In the genomic region with DNA sequence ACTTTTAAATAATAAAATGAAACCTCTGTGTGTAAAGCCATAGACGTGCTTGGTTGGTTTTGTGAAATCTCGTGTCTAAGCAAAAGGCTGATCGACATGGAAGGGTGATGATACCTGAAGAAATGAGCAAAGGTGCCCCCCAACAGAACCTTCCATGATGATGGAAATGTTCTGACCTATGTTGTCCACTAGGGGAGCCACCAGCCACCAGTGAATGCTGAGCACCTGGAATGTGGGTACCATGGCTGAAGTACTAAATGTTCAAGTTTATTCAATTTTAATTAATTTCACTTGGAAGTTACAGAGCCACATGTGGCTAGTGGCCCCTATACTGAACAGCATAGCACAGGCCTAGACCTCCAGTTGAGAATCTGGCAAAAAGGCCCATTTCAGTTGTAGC, we compare ENCODE assay signal across 2 cellular contexts.
TF ChIP-seq lines count a peak whose summit lies in the region.

No MANE protein-coding gene starts in this region.

TF ChIP-seq in HEK293T, 16 proteins besides CTCF, POLR2A, EP300 and RAD21 (continued from another document):
- TF ChIP-seq NFRKB (IDR thresholded peaks at IDR 0.05) = no peak
- TF ChIP-seq L3MBTL2 (conservative IDR thresholded peaks at IDR 0.05) = no peak
- TF ChIP-seq TARDBP (IDR thresholded peaks at IDR 0.05) = no peak
- TF ChIP-seq ARNT (IDR thresholded peaks at IDR 0.05) = no peak
- TF ChIP-seq, protein P1, sequence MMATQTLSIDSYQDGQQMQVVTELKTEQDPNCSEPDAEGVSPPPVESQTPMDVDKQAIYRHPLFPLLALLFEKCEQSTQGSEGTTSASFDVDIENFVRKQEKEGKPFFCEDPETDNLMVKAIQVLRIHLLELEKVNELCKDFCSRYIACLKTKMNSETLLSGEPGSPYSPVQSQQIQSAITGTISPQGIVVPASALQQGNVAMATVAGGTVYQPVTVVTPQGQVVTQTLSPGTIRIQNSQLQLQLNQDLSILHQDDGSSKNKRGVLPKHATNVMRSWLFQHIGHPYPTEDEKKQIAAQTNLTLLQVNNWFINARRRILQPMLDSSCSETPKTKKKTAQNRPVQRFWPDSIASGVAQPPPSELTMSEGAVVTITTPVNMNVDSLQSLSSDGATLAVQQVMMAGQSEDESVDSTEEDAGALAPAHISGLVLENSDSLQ (IDR thresholded peaks at IDR 0.05) = no peak
- TF ChIP-seq FOXM1 (IDR thresholded peaks at IDR 0.05; ENCODE audit: borderline replicate concordance) = no peak
- TF ChIP-seq HDGF (IDR thresholded peaks at IDR 0.05; ENCODE audit: borderline replicate concordance) = no peak
- no peak for TF ChIP-seq FOXA1 (IDR thresholded peaks at IDR 0.05)
- no peak for TF ChIP-seq CTBP1 (IDR thresholded peaks at IDR 0.05; ENCODE audit: borderline replicate concordance)
- TF ChIP-seq ELF4 (IDR thresholded peaks at IDR 0.05) = no peak
- TF ChIP-seq ZNF384 (IDR thresholded peaks at IDR 0.05) = no peak

TF ChIP-seq in K562, 482 proteins besides CTCF, POLR2A, EP300 and RAD21 (continued from another document):
- TF ChIP-seq CREM (IDR thresholded peaks at IDR 0.05; ENCODE audit: low read depth) (no peak), SRSF3 (IDR thresholded peaks at IDR 0.05; ENCODE audit: insufficient read depth, low read length) (no peak), ZNF707 (CRISPR knock-in tag; conservative IDR thresholded peaks at IDR 0.05) (no peak), ZNF224 (CRISPR knock-in tag; IDR thresholded peaks at IDR 0.05) (no peak), ZNF75A (CRISPR knock-in tag; IDR thresholded peaks at IDR 0.05) (no peak), SMC3 (conservative IDR thresholded peaks at IDR 0.05; ENCODE audit: insufficient read depth, low read depth, low read length) (no peak), RAD51 (IDR thresholded peaks at IDR 0.05; ENCODE audit: borderline replicate concordance, low read depth) (no peak), MED1 (CRISPR knock-in tag; IDR thresholded peaks at IDR 0.05; ENCODE audit: borderline replicate concordance) (no peak), NUFIP1 (IDR thresholded peaks at IDR 0.05; ENCODE audit: partially characterized antibody) (no peak), CHCHD3 (CRISPR knock-in tag; IDR thresholded peaks at IDR 0.05) (no peak)
- TF ChIP-seq, protein P2, sequence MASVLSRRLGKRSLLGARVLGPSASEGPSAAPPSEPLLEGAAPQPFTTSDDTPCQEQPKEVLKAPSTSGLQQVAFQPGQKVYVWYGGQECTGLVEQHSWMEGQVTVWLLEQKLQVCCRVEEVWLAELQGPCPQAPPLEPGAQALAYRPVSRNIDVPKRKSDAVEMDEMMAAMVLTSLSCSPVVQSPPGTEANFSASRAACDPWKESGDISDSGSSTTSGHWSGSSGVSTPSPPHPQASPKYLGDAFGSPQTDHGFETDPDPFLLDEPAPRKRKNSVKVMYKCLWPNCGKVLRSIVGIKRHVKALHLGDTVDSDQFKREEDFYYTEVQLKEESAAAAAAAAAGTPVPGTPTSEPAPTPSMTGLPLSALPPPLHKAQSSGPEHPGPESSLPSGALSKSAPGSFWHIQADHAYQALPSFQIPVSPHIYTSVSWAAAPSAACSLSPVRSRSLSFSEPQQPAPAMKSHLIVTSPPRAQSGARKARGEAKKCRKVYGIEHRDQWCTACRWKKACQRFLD (CRISPR knock-in tag; IDR thresholded peaks at IDR 0.05) = no peak
- TF ChIP-seq, protein P3, sequence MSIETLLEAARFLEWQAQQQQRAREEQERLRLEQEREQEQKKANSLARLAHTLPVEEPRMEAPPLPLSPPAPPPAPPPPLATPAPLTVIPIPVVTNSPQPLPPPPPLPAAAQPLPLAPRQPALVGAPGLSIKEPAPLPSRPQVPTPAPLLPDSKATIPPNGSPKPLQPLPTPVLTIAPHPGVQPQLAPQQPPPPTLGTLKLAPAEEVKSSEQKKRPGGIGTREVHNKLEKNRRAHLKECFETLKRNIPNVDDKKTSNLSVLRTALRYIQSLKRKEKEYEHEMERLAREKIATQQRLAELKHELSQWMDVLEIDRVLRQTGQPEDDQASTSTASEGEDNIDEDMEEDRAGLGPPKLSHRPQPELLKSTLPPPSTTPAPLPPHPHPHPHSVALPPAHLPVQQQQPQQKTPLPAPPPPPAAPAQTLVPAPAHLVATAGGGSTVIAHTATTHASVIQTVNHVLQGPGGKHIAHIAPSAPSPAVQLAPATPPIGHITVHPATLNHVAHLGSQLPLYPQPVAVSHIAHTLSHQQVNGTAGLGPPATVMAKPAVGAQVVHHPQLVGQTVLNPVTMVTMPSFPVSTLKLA (conservative IDR thresholded peaks at IDR 0.05) = no peak
